ENCODE assay signal across 8 cellular contexts in genomic region chr6:25717856-25718740, GRCh38. TPM values are rescaled to one million over a fixed set of nuclear protein-coding genes. Genes with fewer than 3 reads are reported as not detected.
A peak's percentile ranks its signal among the peaks of the same experiment; 100 is the strongest.
DNase-seq lines count a peak whose midpoint lies in the region; ATAC-seq, FAIRE-seq and TF ChIP-seq lines count a peak whose summit lies in the region.

No MANE protein-coding gene starts in this region.

- H3K27ac ChIP-seq in cardiac muscle cell: no peak overlapping the region
- no peak overlapping the region for H3K27ac ChIP-seq in K562 (ENCODE audit: extremely low read depth, low read depth, low read length)

- CTCF ChIA-PET in K562 (lab: Yijun Ruan, JAX; ENCODE audit: low intra/inter-chr PET ratio): interaction anchor here (0.7 kb wide), 1 partner anchor 495 kb away, joined by 3 read pairs; no protein-coding TSS in a partner anchor

- no peak for FAIRE-seq in K562 (lab: Jason Lieb, UNC)

- H3K36me3 ChIP-seq in cardiac muscle cell (no peaks in the 10 kb centered on the region), K562 (ENCODE audit: control insufficient read depth, insufficient read depth, low read length) (no peaks in the 10 kb centered on the region)

- in situ Hi-C loops in K562 (cut with MboI): no loop called here

- DNase-seq in cardiac muscle cell (ENCODE audit: low read depth in 1 of 2, low spot score in 1 of 2): peak; percentile 60 to 63
- no peak for DNase-seq in cardiac septum (ENCODE audit: low spot score)
- DNase-seq in NCI-H2171 treated with DMSO at 0.1 percent for 48 hours (lab: John Stamatoyannopoulos, UW): peak; percentile 43
- DNase-seq in K562 (ENCODE audit: extremely low read depth in 1 of 4, low spot score in 3 of 4): peak; percentile 35 to 54 (median 48)
- DNase-seq in medulla oblongata (ENCODE audit: extremely low spot score): peak; percentile 50
- no peak for DNase-seq in NCI-H187 treated with DMSO at 0.1 percent for 48 hours (lab: John Stamatoyannopoulos, UW)

- peak; percentile 59; the same call in 2 of the 3 replicates for ATAC-seq in K562
- no peak for ATAC-seq in HG03442 (IDR thresholded peaks at IDR 0.05; ENCODE audit: unreplicated experiment)
- ATAC-seq in GM18519 (IDR thresholded peaks at IDR 0.05; ENCODE audit: low FRiP score, unreplicated experiment): no peak

- intact Hi-C loops in cardiac septum (cut with DNase I): no loop called here
- intact Hi-C loops in K562 (cut with micrococcal nuclease): loop anchor here (5.0 to 10.0 kb wide), 2 partner anchors 46 to 443 kb away; partner anchors contain the start of gene CARMIL1

- no peak overlapping the region for H3K4me2 ChIP-seq in K562 (ENCODE audit: insufficient read depth, low read length)

- H3K27me3 ChIP-seq in cardiac muscle cell (no peaks in the 10 kb centered on the region), K562 (ENCODE audit: control insufficient read depth in 2 of 2, insufficient read depth in 2 of 2, low read length in 2 of 2) (peaks cover 2 to 7% of the 10 kb centered on the region in 2 experiments; a peak in 2 of 5 replicates)

- TF ChIP-seq EP300 in K562 (IDR thresholded peaks at IDR 0.05; ENCODE audit: low read length): no peak

- H3K9me3 ChIP-seq in cardiac muscle cell (ENCODE audit: low read depth) (no peaks in the 10 kb centered on the region), K562 (replicated peaks; ENCODE audit: control insufficient read depth, insufficient read depth, low read depth, low read length) (no peaks in the 10 kb centered on the region)

- WGBS in K562 (ENCODE audit: insufficient coverage, low coverage, missing lambda C conversion rate): 2% methylated on average over 6 of the region's 6 CpGs

- H3K79me2 ChIP-seq in K562 (ENCODE audit: control insufficient read depth, insufficient read depth, low read length): no peaks in the 10 kb centered on the region

- POLR2A ChIA-PET in K562 (lab: Yijun Ruan, JAX): interaction anchor here (0.9 to 1.3 kb wide), 3 partner anchors 13 to 308 kb away, joined by 3 to 4 read pairs (median 3); no protein-coding TSS in a partner anchor

- no peaks in the 10 kb centered on the region for H3K9me1 ChIP-seq in K562 (ENCODE audit: control insufficient read depth, insufficient read depth, low read length)

- H3K4me1 ChIP-seq in cardiac muscle cell (ENCODE audit: low read depth) (no peaks in the 10 kb centered on the region), K562 (replicated peaks in 1 of 2; ENCODE audit: control insufficient read depth in 2 of 2, insufficient read depth in 2 of 2, low read length in 2 of 2) (no peaks in the 10 kb centered on the region)

- no peak overlapping the region for H2AFZ ChIP-seq in K562 (ENCODE audit: low read depth, low read length)

- H3K4me3 ChIP-seq in cardiac muscle cell (no peak overlapping the region), K562 (no peak overlapping the region)

- no peak for TF ChIP-seq POLR2A in K562 (conservative IDR thresholded peaks at IDR 0.05)

- TF ChIP-seq CTCF in cardiac muscle cell (IDR thresholded peaks at IDR 0.05; ENCODE audit: low read depth, low read length) (peak; percentile 67), K562 (IDR thresholded peaks at IDR 0.05 in 2 of 3, conservative IDR thresholded peaks at IDR 0.05 in 1 of 3; ENCODE audit: insufficient read depth in 2 of 3, low read depth in 1 of 3, low read length in 3 of 3) (peak; percentile 52 to 75 (median 53); a peak in 5 of 6 replicates)

- BruUV-seq in K562 (replicated peaks; lab: Mats Ljungman, UMichigan): no TSS peak

- no peaks in the 10 kb centered on the region for H4K20me1 ChIP-seq in K562 (replicated peaks; ENCODE audit: control insufficient read depth, insufficient read depth, low read length)

- peak; percentile 74 to 79 for TF ChIP-seq RAD21 in K562 (CRISPR knock-in tag; conservative IDR thresholded peaks at IDR 0.05 in 1 of 2, IDR thresholded peaks at IDR 0.05 in 1 of 2)

- H3K9ac ChIP-seq in K562 (ENCODE audit: insufficient read depth in 1 of 2, low read depth in 2 of 2, low read length in 2 of 2): no peak overlapping the region

TF ChIP-seq in K562, 482 proteins besides CTCF, POLR2A, EP300 and RAD21 (continues in another document):
- no peak for TF ChIP-seq SLC30A9 (CRISPR knock-in tag; IDR thresholded peaks at IDR 0.05)
- no peak for TF ChIP-seq GABPA (tag; conservative IDR thresholded peaks at IDR 0.05; ENCODE audit: low read depth)
- TF ChIP-seq POLR2H (tag; IDR thresholded peaks at IDR 0.05; ENCODE audit: low read depth): no peak
- peak; percentile 57 for TF ChIP-seq DEAF1 (CRISPR knock-in tag; IDR thresholded peaks at IDR 0.05)
- no peak for TF ChIP-seq PHF21A (IDR thresholded peaks at IDR 0.05; ENCODE audit: borderline replicate concordance, low read depth)
- TF ChIP-seq ZNF592 (IDR thresholded peaks at IDR 0.05): no peak
- no peak for TF ChIP-seq CEBPB (tag; IDR thresholded peaks at IDR 0.05)
- TF ChIP-seq YBX1 (IDR thresholded peaks at IDR 0.05): no peak
- no peak for TF ChIP-seq PURB (CRISPR knock-in tag; IDR thresholded peaks at IDR 0.05; ENCODE audit: low read depth)

RNA-seq across cellular contexts. Expression of gene SLC17A4, which starts 36.4 kb away (rescaled TPM):
- not detected in 2 replicates for total RNA-seq in cardiac muscle cell
- polyA plus RNA-seq in cardiac muscle cell: not detected in 2 replicates
- not detected for total RNA-seq in cardiac septum
- not detected in 2 replicates for total RNA-seq in K562 (2011; cell fraction: chromatin; rRNA removed; ENCODE audit: low replicate concordance)
- total RNA-seq in K562 (2011; cell fraction: nucleolus; rRNA removed): not detected in 2 replicates
- total RNA-seq in K562 (2011; cell fraction: nucleoplasm; rRNA removed): not detected in 2 replicates
- total RNA-seq in K562 (2014; rRNA removed): not detected in 2 replicates
- not detected in 2 replicates for total RNA-seq in K562 (2014; rRNA removed; fragmentation: Illumina TruSeq; extraction: Trizol)
- total RNA-seq in K562 (2015; rRNA removed; fragmentation: Illumina TruSeq; extraction: Trizol): not detected in 2 replicates
- total RNA-seq in K562 (2021): not detected in 2 replicates
- polyA plus RNA-seq in K562 (2011; rRNA removed): not detected in 2 replicates
- not detected in 2 replicates for polyA plus RNA-seq in K562 (2011; cell fraction: cytosol; rRNA removed)
- polyA plus RNA-seq in K562 (2011; cell fraction: nucleus; rRNA removed): not detected in 2 replicates
- polyA plus RNA-seq in K562 (2012): not detected in 2 replicates
- polyA plus RNA-seq in K562 (2014; fragmentation: Illumina TruSeq; extraction: Trizol): not detected in 2 replicates
- polyA plus RNA-seq in K562 (2014; fragmentation: Nextera tagmentation; extraction: Ambion mirVana): not detected
- polyA plus RNA-seq in K562 (2014; rRNA removed): not detected in 2 replicates
- polyA minus RNA-seq in K562 (2011; rRNA and poly(A)+ RNA removed): not detected in 2 replicates
- not detected in 2 replicates for polyA minus RNA-seq in K562 (2011; cell fraction: cytosol; rRNA and poly(A)+ RNA removed)
- not detected in 2 replicates for polyA minus RNA-seq in K562 (2011; cell fraction: nucleus; rRNA and poly(A)+ RNA removed)

Comparison
In these comparisons a context has a peak if more than half of its experiments do, and no peak if none do; other contexts are left out.
1. DNase-seq: peak in cardiac muscle cell (2 of 2), NCI-H2171 treated with DMSO at 0.1 percent for 48 hours (single experiment), K562 (4 of 4) and medulla oblongata (single experiment); none in cardiac septum (single experiment) and NCI-H187 treated with DMSO at 0.1 percent for 48 hours (single experiment).